ENCODE assay signal across 2 cellular contexts in genomic region chr9:34652608-34653007, GRCh38.
A peak's percentile ranks its signal among the peaks of the same experiment; 100 is the strongest.
TF ChIP-seq lines count a peak whose summit lies in the region.

No MANE protein-coding gene starts in this region.

TF ChIP-seq in GM12878, 131 proteins besides CTCF, POLR2A, EP300 and RAD21:
- TF ChIP-seq TARDBP (IDR thresholded peaks at IDR 0.05; ENCODE audit: borderline replicate concordance) (0 out of 2 replicates have a peak, but pooled peaks have one; percentile 48), SUZ12 (IDR thresholded peaks at IDR 0.05; ENCODE audit: unreplicated experiment) (no peak)
- TF ChIP-seq, protein P1, sequence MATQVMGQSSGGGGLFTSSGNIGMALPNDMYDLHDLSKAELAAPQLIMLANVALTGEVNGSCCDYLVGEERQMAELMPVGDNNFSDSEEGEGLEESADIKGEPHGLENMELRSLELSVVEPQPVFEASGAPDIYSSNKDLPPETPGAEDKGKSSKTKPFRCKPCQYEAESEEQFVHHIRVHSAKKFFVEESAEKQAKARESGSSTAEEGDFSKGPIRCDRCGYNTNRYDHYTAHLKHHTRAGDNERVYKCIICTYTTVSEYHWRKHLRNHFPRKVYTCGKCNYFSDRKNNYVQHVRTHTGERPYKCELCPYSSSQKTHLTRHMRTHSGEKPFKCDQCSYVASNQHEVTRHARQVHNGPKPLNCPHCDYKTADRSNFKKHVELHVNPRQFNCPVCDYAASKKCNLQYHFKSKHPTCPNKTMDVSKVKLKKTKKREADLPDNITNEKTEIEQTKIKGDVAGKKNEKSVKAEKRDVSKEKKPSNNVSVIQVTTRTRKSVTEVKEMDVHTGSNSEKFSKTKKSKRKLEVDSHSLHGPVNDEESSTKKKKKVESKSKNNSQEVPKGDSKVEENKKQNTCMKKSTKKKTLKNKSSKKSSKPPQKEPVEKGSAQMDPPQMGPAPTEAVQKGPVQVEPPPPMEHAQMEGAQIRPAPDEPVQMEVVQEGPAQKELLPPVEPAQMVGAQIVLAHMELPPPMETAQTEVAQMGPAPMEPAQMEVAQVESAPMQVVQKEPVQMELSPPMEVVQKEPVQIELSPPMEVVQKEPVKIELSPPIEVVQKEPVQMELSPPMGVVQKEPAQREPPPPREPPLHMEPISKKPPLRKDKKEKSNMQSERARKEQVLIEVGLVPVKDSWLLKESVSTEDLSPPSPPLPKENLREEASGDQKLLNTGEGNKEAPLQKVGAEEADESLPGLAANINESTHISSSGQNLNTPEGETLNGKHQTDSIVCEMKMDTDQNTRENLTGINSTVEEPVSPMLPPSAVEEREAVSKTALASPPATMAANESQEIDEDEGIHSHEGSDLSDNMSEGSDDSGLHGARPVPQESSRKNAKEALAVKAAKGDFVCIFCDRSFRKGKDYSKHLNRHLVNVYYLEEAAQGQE (IDR thresholded peaks at IDR 0.05; ENCODE audit: low read depth, low read length): no peak

TF ChIP-seq in liver, 16 proteins besides CTCF, POLR2A, EP300 and RAD21:
- no peak for TF ChIP-seq YY1 (IDR thresholded peaks at IDR 0.05)
- no peak for TF ChIP-seq EGR1 (IDR thresholded peaks at IDR 0.05; ENCODE audit: low read depth in 2 of 2)
- TF ChIP-seq, protein P1 (IDR thresholded peaks at IDR 0.05): no peak
- TF ChIP-seq RXRA (IDR thresholded peaks at IDR 0.05): no peak
- no peak for TF ChIP-seq TAF1 (conservative IDR thresholded peaks at IDR 0.05)
- TF ChIP-seq HNF4A (conservative IDR thresholded peaks at IDR 0.05): no peak
- TF ChIP-seq SP1 (IDR thresholded peaks at IDR 0.05): no peak
- no peak for TF ChIP-seq FOXA1 (IDR thresholded peaks at IDR 0.05)
- no peak for TF ChIP-seq MAX (IDR thresholded peaks at IDR 0.05)
- TF ChIP-seq NR2F2 (IDR thresholded peaks at IDR 0.05): no peak
- no peak for TF ChIP-seq HNF4G (IDR thresholded peaks at IDR 0.05)
- no peak for TF ChIP-seq FOXA2 (IDR thresholded peaks at IDR 0.05)
- no peak for TF ChIP-seq JUND (IDR thresholded peaks at IDR 0.05)
- TF ChIP-seq GABPA (IDR thresholded peaks at IDR 0.05 in 1 of 2, conservative IDR thresholded peaks at IDR 0.05 in 1 of 2): no peak
- TF ChIP-seq, protein P2, sequence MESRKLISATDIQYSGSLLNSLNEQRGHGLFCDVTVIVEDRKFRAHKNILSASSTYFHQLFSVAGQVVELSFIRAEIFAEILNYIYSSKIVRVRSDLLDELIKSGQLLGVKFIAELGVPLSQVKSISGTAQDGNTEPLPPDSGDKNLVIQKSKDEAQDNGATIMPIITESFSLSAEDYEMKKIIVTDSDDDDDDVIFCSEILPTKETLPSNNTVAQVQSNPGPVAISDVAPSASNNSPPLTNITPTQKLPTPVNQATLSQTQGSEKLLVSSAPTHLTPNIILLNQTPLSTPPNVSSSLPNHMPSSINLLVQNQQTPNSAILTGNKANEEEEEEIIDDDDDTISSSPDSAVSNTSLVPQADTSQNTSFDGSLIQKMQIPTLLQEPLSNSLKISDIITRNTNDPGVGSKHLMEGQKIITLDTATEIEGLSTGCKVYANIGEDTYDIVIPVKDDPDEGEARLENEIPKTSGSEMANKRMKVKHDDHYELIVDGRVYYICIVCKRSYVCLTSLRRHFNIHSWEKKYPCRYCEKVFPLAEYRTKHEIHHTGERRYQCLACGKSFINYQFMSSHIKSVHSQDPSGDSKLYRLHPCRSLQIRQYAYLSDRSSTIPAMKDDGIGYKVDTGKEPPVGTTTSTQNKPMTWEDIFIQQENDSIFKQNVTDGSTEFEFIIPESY (IDR thresholded peaks at IDR 0.05): no peak
- TF ChIP-seq, protein P3, sequence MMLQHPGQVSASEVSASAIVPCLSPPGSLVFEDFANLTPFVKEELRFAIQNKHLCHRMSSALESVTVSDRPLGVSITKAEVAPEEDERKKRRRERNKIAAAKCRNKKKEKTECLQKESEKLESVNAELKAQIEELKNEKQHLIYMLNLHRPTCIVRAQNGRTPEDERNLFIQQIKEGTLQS (IDR thresholded peaks at IDR 0.05): no peak
